Comparison of ENCODE assay signal across 8 cellular contexts in the genomic region with DNA sequence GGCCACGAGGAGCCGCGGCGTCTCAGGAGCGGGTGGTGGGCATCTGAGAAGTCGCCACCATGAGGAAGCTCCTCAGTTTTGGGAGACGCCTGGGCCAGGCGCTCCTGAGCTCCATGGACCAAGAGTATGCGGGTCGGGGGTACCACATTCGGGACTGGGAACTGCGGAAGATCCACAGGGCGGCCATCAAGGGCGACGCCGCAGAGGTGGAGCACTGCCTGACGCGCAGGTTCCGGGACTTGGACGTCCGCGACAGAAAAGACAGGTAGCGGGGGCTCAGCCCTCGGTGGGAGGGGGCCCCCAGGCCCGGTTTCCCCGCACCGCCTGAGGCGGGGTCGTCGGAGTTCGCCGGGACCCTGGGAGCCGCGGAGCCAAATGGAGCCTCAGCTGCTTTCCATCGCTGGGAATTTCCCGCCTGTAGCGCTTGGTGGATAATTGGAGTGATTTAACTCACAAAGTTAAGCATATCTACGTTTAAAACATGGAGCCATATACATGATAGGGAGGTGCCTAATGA. TPM values are rescaled to one million over a fixed set of nuclear protein-coding genes. Genes with fewer than 3 reads are reported as not detected.
A peak's percentile ranks its signal among the peaks of the same experiment; 100 is the strongest.
DNase-seq lines count a peak whose midpoint lies in the region; ATAC-seq, FAIRE-seq and TF ChIP-seq lines count a peak whose summit lies in the region.

No MANE protein-coding gene starts in this region.

- DNase-seq in NCI-H1092 treated with DMSO at 0.1 percent for 48 hours (lab: John Stamatoyannopoulos, UW) (peak; percentile 68), NCI-H1092 (lab: John Stamatoyannopoulos, UW) (no peak), RWPE1 (ENCODE audit: low spot score) (no peak), endodermal cell (peak; percentile 71), neuronal stem cell (ENCODE audit: low spot score) (no peak), RCC 7860 (ENCODE audit: low spot score) (no peak)

- no peaks in the 10 kb centered on the region for H3K79me1 ChIP-seq in neuronal stem cell (ENCODE audit: low read depth, low read length)

- peak overlapping the region; percentile 72 for H3K27ac ChIP-seq in RWPE1
- H3K27ac ChIP-seq in endodermal cell (ENCODE audit: low read depth, low read length): no peak overlapping the region
- no peak overlapping the region for H3K27ac ChIP-seq in neuronal stem cell (replicated peaks; ENCODE audit: low read length)
- H3K27ac ChIP-seq in gastroesophageal sphincter: no peak overlapping the region

- no peak for TF ChIP-seq EP300 in gastroesophageal sphincter (IDR thresholded peaks at IDR 0.05)

- POLR2A ChIA-PET in RWPE1 (lab: Yijun Ruan, JAX; ENCODE audit: low non-redundant PET): interaction anchor here (0.9 kb wide), 1 partner anchor 50 kb away, joined by 4 read pairs; no protein-coding TSS in a partner anchor

- peak overlapping the region; percentile 44 for H3K18ac ChIP-seq in neuronal stem cell (ENCODE audit: low read length)

- peaks cover 1% of the 10 kb centered on the region for H3K9me3 Mint-ChIP-seq in endodermal cell

- no peak overlapping the region for H3K4ac ChIP-seq in neuronal stem cell (ENCODE audit: low read length)

- H2AK5ac ChIP-seq in neuronal stem cell (ENCODE audit: low read depth, low read length): no peak overlapping the region

- TF ChIP-seq CTCF in RWPE1 (conservative IDR thresholded peaks at IDR 0.05; ENCODE audit: low read depth): no peak
- no peak for TF ChIP-seq CTCF in endodermal cell (conservative IDR thresholded peaks at IDR 0.05)
- TF ChIP-seq CTCF in gastroesophageal sphincter (IDR thresholded peaks at IDR 0.05): no peak

- H3K36me3 Mint-ChIP-seq in endodermal cell (ENCODE audit: low read depth): no peaks in the 10 kb centered on the region

- H3K4me2 ChIP-seq in neuronal stem cell (ENCODE audit: insufficient read depth, low read length, poor library complexity, severe bottlenecking): peak overlapping the region; percentile 60

- no peak for FAIRE-seq in RCC 7860 (lab: Jason Lieb, UNC)

- peak overlapping the region; percentile 84 for H3K4me3 ChIP-seq in endodermal cell (ENCODE audit: low read length)
- H3K4me3 ChIP-seq in neuronal stem cell (ENCODE audit: low read length in 2 of 2): peak overlapping the region; percentile 41 to 90
- H3K4me3 ChIP-seq in gastroesophageal sphincter: peak overlapping the region in 1 of 2 donors; percentile 42

- peaks cover 13% of the 10 kb centered on the region for H3K27me3 ChIP-seq in endodermal cell (ENCODE audit: control insufficient read depth, insufficient read depth, low read length, poor library complexity, severe bottlenecking)
- H3K27me3 ChIP-seq in neuronal stem cell (ENCODE audit: control insufficient read depth in 3 of 3, insufficient read depth in 3 of 3, low read depth in 1 of 3, low read length in 3 of 3): peaks cover 0 to 56% (median 5%) of the 10 kb centered on the region in 3 experiments
- peaks cover 75% of the 10 kb centered on the region for H3K27me3 ChIP-seq in gastroesophageal sphincter

- no peak overlapping the region for H2BK120ac ChIP-seq in neuronal stem cell (ENCODE audit: low read depth, low read length)

- no peak for TF ChIP-seq POLR2A in gastroesophageal sphincter (IDR thresholded peaks at IDR 0.05)

- no peak overlapping the region for H2BK5ac ChIP-seq in neuronal stem cell (ENCODE audit: low read length)

- no peak overlapping the region for H4K8ac ChIP-seq in neuronal stem cell (ENCODE audit: low read depth, low read length)

- H3K9ac ChIP-seq in endodermal cell (ENCODE audit: extremely low read depth, low read length, poor library complexity, severe bottlenecking) (peak overlapping the region; percentile 35), neuronal stem cell (ENCODE audit: low read depth, low read length, poor library complexity) (peak overlapping the region; percentile 83)

- H2BK15ac ChIP-seq in neuronal stem cell (ENCODE audit: low read length): peak overlapping the region; percentile 39

- no peaks in the 10 kb centered on the region for H3K36me3 ChIP-seq in endodermal cell (ENCODE audit: control insufficient read depth, insufficient read depth, low read length)
- H3K36me3 ChIP-seq in neuronal stem cell (replicated peaks in 1 of 2; ENCODE audit: control insufficient read depth in 2 of 2, insufficient read depth in 2 of 2, low read length in 2 of 2): no peaks in the 10 kb centered on the region
- H3K36me3 ChIP-seq in gastroesophageal sphincter: no peaks in the 10 kb centered on the region

- ATAC-seq in HG02973 (IDR thresholded peaks at IDR 0.05; ENCODE audit: unreplicated experiment): no peak
- ATAC-seq in gastroesophageal sphincter: no peak

- no peak overlapping the region for H3K23ac ChIP-seq in neuronal stem cell (ENCODE audit: low read depth, low read length, poor library complexity)

- H3K4me1 ChIP-seq in endodermal cell (ENCODE audit: control insufficient read depth, insufficient read depth, low read length): no peaks in the 10 kb centered on the region
- peaks cover 0 to 3% of the 10 kb centered on the region in 2 donors for H3K4me1 ChIP-seq in neuronal stem cell (ENCODE audit: control insufficient read depth in 2 of 2, insufficient read depth in 1 of 2, low read depth in 1 of 2, low read length in 2 of 2)
- peaks cover 4 to 17% (median 4%) of the 10 kb centered on the region in 3 donors for H3K4me1 ChIP-seq in gastroesophageal sphincter

- H3K4me1 Mint-ChIP-seq in endodermal cell: no peaks in the 10 kb centered on the region

- peak overlapping the region; percentile 75 for H3K4me3 Mint-ChIP-seq in endodermal cell

- H2AFZ ChIP-seq in neuronal stem cell (ENCODE audit: low read length): peak overlapping the region; percentile 93

- H3K14ac ChIP-seq in neuronal stem cell (ENCODE audit: low read length): no peak overlapping the region

- no peak overlapping the region for H3K27ac Mint-ChIP-seq in endodermal cell

- H2BK12ac ChIP-seq in neuronal stem cell (ENCODE audit: low read length): no peak overlapping the region

- H3K27me3 Mint-ChIP-seq in endodermal cell (ENCODE audit: insufficient read depth): peaks cover 18% of the 10 kb centered on the region

- no peak overlapping the region for H4K91ac ChIP-seq in neuronal stem cell (ENCODE audit: low read depth, low read length, poor library complexity)

- WGBS in endodermal cell (ENCODE audit: insufficient coverage in 1 of 2, insufficient read length in 1 of 2), 2 experiments: 0% methylated on average over 15 to 37 of the region's 38 CpGs
- no CpG with 5 or more reads among the region's 38 CpGs for WGBS in neuronal stem cell (ENCODE audit: extremely low coverage in 2 of 2, insufficient read length in 2 of 2, insufficient replicate concordance in 1 of 2), 2 donors
- WGBS in gastroesophageal sphincter (ENCODE audit: low coverage in 1 of 2), 2 donors: 0 to 3% methylated on average over 4 to 6 of the region's 38 CpGs

- CTCF ChIA-PET in RWPE1 (lab: Yijun Ruan, JAX): interaction anchor here (1.0 kb wide), 1 partner anchor 100 kb away, joined by 3 read pairs; no protein-coding TSS in a partner anchor

- no peaks in the 10 kb centered on the region for H3K9me3 ChIP-seq in endodermal cell (ENCODE audit: control insufficient read depth, low read length)
- no peaks in the 10 kb centered on the region for H3K9me3 ChIP-seq in neuronal stem cell (replicated peaks in 1 of 2; ENCODE audit: control insufficient read depth in 2 of 2, insufficient read depth in 1 of 2, low read depth in 1 of 2, low read length in 2 of 2)
- H3K9me3 ChIP-seq in gastroesophageal sphincter: no peaks in the 10 kb centered on the region

RNA-seq across cellular contexts. Expression of a gene that starts 0.4 kb away (rescaled TPM):
- 1 to 10 TPM; 6.7 to 9.7 TPM for total RNA-seq in endodermal cell
- polyA plus RNA-seq in endodermal cell (2013, experiment 1 of 2): 9.4 TPM
- polyA plus RNA-seq in endodermal cell (2013, experiment 2 of 2): 8.7 TPM
- polyA plus RNA-seq in neuronal stem cell (2013, experiment 1 of 2): 20.4 TPM
- 22.5 TPM for polyA plus RNA-seq in neuronal stem cell (2013, experiment 2 of 2)
- total RNA-seq in gastroesophageal sphincter: under 1 TPM in 1 of 4 donors, not detected in 3; 0.10 TPM

RNA-seq across cellular contexts. Expression of a gene that starts 50.8 kb away (rescaled TPM):
- total RNA-seq in endodermal cell (10 to 100 TPM; 34.2 to 34.6 TPM), gastroesophageal sphincter (10 to 100 TPM in 3 of 4 donors, 1 to 10 TPM in 1; 9.0 to 21.4 (median 16.1) TPM)
- 19.9 TPM for polyA plus RNA-seq in endodermal cell (2013, experiment 1 of 2)
- 18.1 TPM for polyA plus RNA-seq in endodermal cell (2013, experiment 2 of 2)
- 10.4 TPM for polyA plus RNA-seq in neuronal stem cell (2013, experiment 1 of 2)
- 10.7 TPM for polyA plus RNA-seq in neuronal stem cell (2013, experiment 2 of 2)

Comparison
In these comparisons a context has a peak if more than half of its experiments do, and no peak if none do; other contexts are left out.
1. DNase-seq: peak in NCI-H1092 treated with DMSO at 0.1 percent for 48 hours (single experiment) and endodermal cell (single experiment); none in NCI-H1092 (single experiment), RWPE1 (single experiment), neuronal stem cell (single experiment) and RCC 7860 (single experiment).
2. RNA of a gene that starts 0.4 kb away (total RNA-seq): 6.7 to 9.7 TPM in endodermal cell; 0.10 TPM in gastroesophageal sphincter; every median in the first group is over 4 times any median in the second.